In genomic region chr10:14453593-14453992, GRCh38 we compare ENCODE assay signal across 8 cellular contexts.
"Had no signal": no experiment of that assay in that cellular context is flagged by ENCODE, and none has a peak within 500 bp of the region (broad histone marks: within the 10 kb centered on the region; RNA-seq: fewer than 3 reads in every experiment).

No MANE protein-coding gene starts in this region.

- H3K4me3 ChIP-seq: GM23248 had no signal

- H3K27ac Mint-ChIP-seq: IgD-negative memory B cell had no signal

- H3K4me1 Mint-ChIP-seq: IgD-negative memory B cell had no signal

- FAIRE-seq: H54, HepG2 had no signal

- ATAC-seq: HepG2 had no signal

- H2AFZ ChIP-seq: GM23248 had no signal

- DNase-seq: GM23248, GOT3, H9, HCEC 1CT had no signal

- H3K4me3 Mint-ChIP-seq: H9, IgD-negative memory B cell had no signal

- H3K27ac ChIP-seq: GM23248, HL-60 had no signal

- H3K9ac ChIP-seq: GM23248 had no signal
